ENCODE assay signal across 8 cellular contexts in the genomic region with DNA sequence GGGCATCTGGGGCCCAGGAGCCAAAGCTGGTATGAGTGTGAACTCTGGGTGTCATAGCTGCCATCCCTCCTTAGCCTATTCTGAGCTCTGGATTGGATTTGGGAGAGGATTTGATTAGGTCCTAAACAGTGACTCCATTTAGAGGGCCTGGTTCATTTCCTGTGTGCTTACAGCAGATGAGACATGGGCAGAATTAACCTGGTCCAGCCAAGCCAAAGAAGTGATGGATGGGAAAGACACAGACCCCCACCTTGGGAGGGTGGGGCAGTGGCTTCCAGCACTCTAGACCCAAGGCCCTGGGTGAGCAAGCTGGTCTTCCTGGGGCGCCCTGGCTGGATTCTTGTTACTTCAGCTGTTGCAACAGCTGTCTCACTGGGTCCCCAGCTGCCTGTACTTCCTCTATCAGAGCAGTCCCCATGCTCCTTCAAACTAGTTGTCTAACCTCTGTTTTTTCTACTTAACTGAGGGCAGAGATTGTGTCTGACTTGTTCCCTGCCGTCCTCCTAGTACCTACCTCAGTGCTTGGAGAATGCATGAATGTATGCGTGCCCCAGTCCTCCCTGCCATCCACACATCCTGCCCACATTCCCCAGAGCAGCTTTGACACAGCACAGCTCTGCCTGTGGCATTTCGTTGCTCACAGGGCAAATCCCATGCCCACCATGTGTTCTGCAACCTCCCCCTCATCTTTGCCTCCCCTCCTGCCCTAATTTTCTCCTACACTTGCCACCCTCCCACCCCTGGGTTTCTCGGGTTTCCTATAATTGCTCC.
DNase-seq lines count a peak whose midpoint lies in the region; ATAC-seq and TF ChIP-seq lines count a peak whose summit lies in the region.

No MANE protein-coding gene starts in this region.

- no peaks in the 10 kb centered on the region for H4K20me1 ChIP-seq in SK-N-SH (ENCODE audit: insufficient read depth)

- peak overlapping the region; percentile 97 for H3K27ac Mint-ChIP-seq in neural crest cell (ENCODE audit: unreplicated experiment)

- H3K9me3 ChIP-seq in SK-N-SH, result no peaks in the 10 kb centered on the region

- no peaks in the 10 kb centered on the region for H3K27me3 ChIP-seq in SK-N-SH (ENCODE audit: insufficient read depth)
- no peaks in the 10 kb centered on the region for H3K27me3 ChIP-seq in dorsolateral prefrontal cortex

- no peak for TF ChIP-seq RAD21 in SK-N-SH (IDR thresholded peaks at IDR 0.05; ENCODE audit: low read length)

- POLR2A ChIA-PET in SK-N-SH (lab: Yijun Ruan, JAX), result interaction anchor here (0.7 kb wide), 1 partner anchor 169 kb away, joined by 3 read pairs; the partner anchor contains the start of genes C9orf43 and POLE3

- H3K36me3 ChIP-seq in SK-N-SH (replicated peaks in 1 of 2; ENCODE audit: control insufficient read depth in 1 of 2, insufficient read depth in 2 of 2, low read length in 1 of 2), result no peaks in the 10 kb centered on the region

- intact Hi-C loops in dorsolateral prefrontal cortex (cut with DNase I), result loop anchor here (1.0 to 5.0 kb wide), 4 partner anchors 17 to 132 kb away; no protein-coding TSS in a partner anchor

- H3K9me2 ChIP-seq in SK-N-SH, result no peaks in the 10 kb centered on the region

- H3K4me2 ChIP-seq in SK-N-SH, result peak overlapping the region; percentile 58; the same call in 1 of the 2 replicates

- H3F3A ChIP-seq in SK-N-SH (replicated peaks; ENCODE audit: insufficient read depth), result peaks cover 16% of the 10 kb centered on the region

- H3K27me3 Mint-ChIP-seq in neural crest cell (ENCODE audit: low read depth), result no peaks in the 10 kb centered on the region

- H3K4me3 Mint-ChIP-seq in neural crest cell, result no peak overlapping the region

- H3K4me3 ChIP-seq in SK-N-SH (ENCODE audit: low read depth in 2 of 2, low read length in 1 of 2) (no peak overlapping the region), dorsolateral prefrontal cortex (no peak overlapping the region)

- DNase-seq in SK-N-SH, result peak; percentile 56
- DNase-seq in dorsolateral prefrontal cortex, result no peak
- DNase-seq in neural crest cell (ENCODE audit: low read depth, low spot score), result no peak
- no peak for DNase-seq in NCI-H146 treated with DMSO at 0.1 percent for 48 hours (lab: John Stamatoyannopoulos, UW; ENCODE audit: unreplicated experiment)
- no peak for DNase-seq in RKO (ENCODE audit: low spot score)

- ATAC-seq in GM19043 (IDR thresholded peaks at IDR 0.05; ENCODE audit: low read depth, unreplicated experiment), result peak; percentile 25
- ATAC-seq in HG03432 (IDR thresholded peaks at IDR 0.05; ENCODE audit: unreplicated experiment), result peak; percentile 18

- H3K4me1 ChIP-seq in SK-N-SH (ENCODE audit: control insufficient read depth in 1 of 2, insufficient read depth in 2 of 2, low read depth in 1 of 2, low read length in 1 of 2), result peaks cover 32 to 46% of the 10 kb centered on the region in 2 experiments

- H3K9ac ChIP-seq in SK-N-SH, result peak overlapping the region; percentile 17; the same call in 1 of the 2 replicates

- peak overlapping the region; percentile 54; the same call in 1 of the 2 replicates for H2AFZ ChIP-seq in SK-N-SH (ENCODE audit: low read depth)

- H3K36me3 Mint-ChIP-seq in neural crest cell (ENCODE audit: low read depth), result no peaks in the 10 kb centered on the region

- H3K79me2 ChIP-seq in SK-N-SH (ENCODE audit: insufficient read depth), result no peaks in the 10 kb centered on the region

- TF ChIP-seq EP300 in SK-N-SH (IDR thresholded peaks at IDR 0.05; ENCODE audit: borderline replicate concordance in 1 of 2, low read depth in 1 of 2, low read length in 1 of 2), result no peak

- H3K27ac ChIP-seq in 22Rv1 (peak overlapping the region; percentile 72), SK-N-SH (ENCODE audit: low read depth in 2 of 2, low read length in 1 of 2) (peak overlapping the region; percentile 87 to 90), dorsolateral prefrontal cortex (peak overlapping the region; percentile 48 to 95 (median 89))

- peaks cover 39% of the 10 kb centered on the region for H3K4me1 Mint-ChIP-seq in neural crest cell

- TF ChIP-seq CTCF in 22Rv1 (IDR thresholded peaks at IDR 0.05), result no peak
- no peak for TF ChIP-seq CTCF in SK-N-SH (IDR thresholded peaks at IDR 0.05)
- no peak for TF ChIP-seq CTCF in dorsolateral prefrontal cortex (IDR thresholded peaks at IDR 0.05 in 54 of 56, conservative IDR thresholded peaks at IDR 0.05 in 2 of 56; ENCODE audit: low read depth in 1 of 56, partially characterized antibody in 56 of 56)
- TF ChIP-seq CTCF in neural crest cell (conservative IDR thresholded peaks at IDR 0.05), result no peak

- CTCF ChIA-PET in SK-N-SH (lab: Yijun Ruan, JAX), result interaction anchor here (0.7 to 44.7 kb wide), 14 partner anchors 7 to 278 kb away, joined by 3 to 1335 read pairs (median 4); partner anchors contain the start of gene RGS3

- H3K9me3 Mint-ChIP-seq in neural crest cell, result no peaks in the 10 kb centered on the region

- 40% methylated on average over 4 of the region's 5 CpGs for WGBS in SK-N-SH (ENCODE audit: low lambda C conversion rate)

TF ChIP-seq in SK-N-SH, 30 proteins besides CTCF, POLR2A, EP300 and RAD21:
- peak; percentile 7; the same call in 1 of the 2 replicates for TF ChIP-seq RXRA (IDR thresholded peaks at IDR 0.05; ENCODE audit: borderline replicate concordance, low read depth)
- 0 out of 2 replicates have a peak, but pooled peaks have one; percentile 20 for TF ChIP-seq TCF12 (IDR thresholded peaks at IDR 0.05)
- TF ChIP-seq EZH2phosphoT487 (IDR thresholded peaks at IDR 0.05; ENCODE audit: borderline replicate concordance, low read depth), result no peak
- TF ChIP-seq PBX3 (IDR thresholded peaks at IDR 0.05), result peak; percentile 25
- 0 out of 2 replicates have a peak, but pooled peaks have one; percentile 2 for TF ChIP-seq GABPA (IDR thresholded peaks at IDR 0.05; ENCODE audit: low read depth)
- TF ChIP-seq SMC3 (IDR thresholded peaks at IDR 0.05; ENCODE audit: low read depth, low read length), result no peak
- no peak for TF ChIP-seq IRF3 (IDR thresholded peaks at IDR 0.05; ENCODE audit: low read depth, low read length)
TF ChIP-seq in SK-N-SH: peak in this region for 4.
